ENCODE assay signal across 8 cellular contexts in genomic region chr7:141072548-141073172, GRCh38. TPM values are rescaled to one million over a fixed set of nuclear protein-coding genes. Genes with fewer than 3 reads are reported as not detected.
DNase-seq lines count a peak whose midpoint lies in the region; ATAC-seq, FAIRE-seq and TF ChIP-seq lines count a peak whose summit lies in the region.

No MANE protein-coding gene starts in this region.

- ATAC-seq in psoas muscle (peak; percentile 77 to 91 (median 80)), GM18861 (IDR thresholded peaks at IDR 0.05; ENCODE audit: unreplicated experiment) (no peak), HG03442 (IDR thresholded peaks at IDR 0.05; ENCODE audit: unreplicated experiment) (no peak)

- H3K27me3 Mint-ChIP-seq in astrocyte (ENCODE audit: low read depth, unreplicated experiment), result peaks cover 45% of the 10 kb centered on the region

- H3K79me2 ChIP-seq in astrocyte (ENCODE audit: insufficient read depth, low read length), result no peaks in the 10 kb centered on the region
- H3K79me2 ChIP-seq in hepatocyte, result no peaks in the 10 kb centered on the region

- no peaks in the 10 kb centered on the region for H3K9me3 Mint-ChIP-seq in astrocyte (ENCODE audit: unreplicated experiment)

- peak overlapping the region; percentile 78 for H3K4me3 Mint-ChIP-seq in astrocyte (ENCODE audit: unreplicated experiment)

- H3K4me1 ChIP-seq in astrocyte (ENCODE audit: insufficient read depth, low read length), result peaks cover 6% of the 10 kb centered on the region
- peaks cover 20% of the 10 kb centered on the region for H3K4me1 ChIP-seq in hepatocyte (ENCODE audit: insufficient read depth)
- H3K4me1 ChIP-seq in psoas muscle, result peaks cover 7% of the 10 kb centered on the region

- H3K4me2 ChIP-seq in astrocyte (ENCODE audit: low read length) (peak overlapping the region; percentile 90), hepatocyte (peak overlapping the region; percentile 94)

- H3K36me3 ChIP-seq in astrocyte (ENCODE audit: insufficient read depth, low read length), result no peaks in the 10 kb centered on the region
- no peaks in the 10 kb centered on the region for H3K36me3 ChIP-seq in hepatocyte (replicated peaks; ENCODE audit: insufficient read depth, low read depth)
- no peaks in the 10 kb centered on the region for H3K36me3 ChIP-seq in psoas muscle (ENCODE audit: insufficient read depth in 1 of 2, low read depth in 1 of 2)

- H3K4me3 ChIP-seq in astrocyte (ENCODE audit: insufficient read depth, low read depth, low read length) (peak overlapping the region; percentile 56), hepatocyte (peak overlapping the region; percentile 26), psoas muscle (peak overlapping the region; percentile 79)

- intact Hi-C loops in psoas muscle (cut with DNase I), result loop anchor here (5.0 to 10.0 kb wide), 2 partner anchors 460 to 462 kb away; no protein-coding TSS in a partner anchor

- no peaks in the 10 kb centered on the region for H3K9me3 ChIP-seq in astrocyte (ENCODE audit: insufficient read depth, low read depth, low read length)
- H3K9me3 ChIP-seq in hepatocyte (ENCODE audit: low read depth), result no peaks in the 10 kb centered on the region
- H3K9me3 ChIP-seq in psoas muscle, result no peaks in the 10 kb centered on the region

- DNase-seq in GM12891 (ENCODE audit: insufficient read length, low spot score), result peak; percentile 25
- DNase-seq in NCI-H748 treated with DMSO at 0.1 percent for 48 hours (lab: John Stamatoyannopoulos, UW), result peak; percentile 86
- DNase-seq in astrocyte (ENCODE audit: low read depth), result peak; percentile 74
- DNase-seq in hepatocyte (ENCODE audit: low spot score), result peak; percentile 50
- DNase-seq in psoas muscle, result peak; percentile 65 to 86

- H4K20me1 ChIP-seq in astrocyte (ENCODE audit: insufficient read depth, low read length) (no peaks in the 10 kb centered on the region), hepatocyte (ENCODE audit: insufficient read depth, poor library complexity, severe bottlenecking) (no peaks in the 10 kb centered on the region)

- H3K9ac ChIP-seq in astrocyte (ENCODE audit: low read length), result no peak overlapping the region

- H3K9me2 ChIP-seq in hepatocyte (replicated peaks; ENCODE audit: insufficient read depth), result no peaks in the 10 kb centered on the region

- H3K27me3 ChIP-seq in astrocyte (ENCODE audit: insufficient read depth, low read length) (peaks cover 37% of the 10 kb centered on the region), hepatocyte (peaks cover 84% of the 10 kb centered on the region), psoas muscle (ENCODE audit: insufficient read depth in 3 of 3, low read length in 2 of 3) (peaks cover 0 to 25% (median 5%) of the 10 kb centered on the region in 3 donors)

- FAIRE-seq in GM12891 (lab: Jason Lieb, UNC), result no peak
- no peak for FAIRE-seq in astrocyte (lab: Jason Lieb, UNC)

- H3K4me1 Mint-ChIP-seq in astrocyte (ENCODE audit: low read depth, unreplicated experiment), result peaks cover 3% of the 10 kb centered on the region

- peak overlapping the region; percentile 91 for H3K27ac ChIP-seq in 22Rv1
- no peak overlapping the region for H3K27ac ChIP-seq in astrocyte (ENCODE audit: low read depth, low read length)
- H3K27ac ChIP-seq in hepatocyte, result no peak overlapping the region
- H3K27ac ChIP-seq in psoas muscle, result peak overlapping the region; percentile 71

- H3K27ac Mint-ChIP-seq in astrocyte (ENCODE audit: unreplicated experiment), result no peak overlapping the region

- peak; percentile 12; the same call in 1 of the 2 replicates for TF ChIP-seq CTCF in 22Rv1 (IDR thresholded peaks at IDR 0.05)
- no peak for TF ChIP-seq CTCF in astrocyte (IDR thresholded peaks at IDR 0.05; ENCODE audit: insufficient read depth, low read depth, low read length)
- no peak for TF ChIP-seq CTCF in hepatocyte (IDR thresholded peaks at IDR 0.05; ENCODE audit: poor library complexity)
- no peak for TF ChIP-seq CTCF in psoas muscle (IDR thresholded peaks at IDR 0.05)

- whole genome bisulfite sequencing in hepatocyte (ENCODE audit: low lambda C conversion rate, missing lambda C conversion rate), result 2% methylated on average over 47 of the region's 61 CpGs
- 0 to 1% (median 0%) methylated on average over 58 to 61 of the region's 61 CpGs for WGBS in psoas muscle, 3 donors

- peak overlapping the region; percentile 80 for H2AFZ ChIP-seq in astrocyte (ENCODE audit: low read depth, low read length)
- H2AFZ ChIP-seq in hepatocyte, result no peak overlapping the region

- no peaks in the 10 kb centered on the region for H3K36me3 Mint-ChIP-seq in astrocyte (ENCODE audit: low read depth, unreplicated experiment)

- TF ChIP-seq POLR2A in GM12891 (IDR thresholded peaks at IDR 0.05; ENCODE audit: low read depth, low read length), result no peak

TF ChIP-seq in GM12891, 5 proteins besides CTCF, POLR2A, EP300 and RAD21:
- TF ChIP-seq SPI1 (IDR thresholded peaks at IDR 0.05; ENCODE audit: low read depth, low read length) (no peak), TAF1 (IDR thresholded peaks at IDR 0.05; ENCODE audit: low read depth, low read length) (no peak), POU2F2 (IDR thresholded peaks at IDR 0.05; ENCODE audit: low read depth, low read length) (no peak), POLR2AphosphoS5 (IDR thresholded peaks at IDR 0.05; ENCODE audit: low read depth, low read length) (no peak), PAX5 (IDR thresholded peaks at IDR 0.05; ENCODE audit: insufficient read depth, low read length, severe bottlenecking) (no peak)

RNA-seq across cellular contexts. Expression of gene TMEM178B, which starts 1.2 kb away (rescaled TPM):
- 0.10 TPM for polyA plus RNA-seq in GM12891 (2012; ENCODE audit: low read depth, missing spikeins)
- total RNA-seq in astrocyte (2.2 and 3.9 TPM in 2 replicates), hepatocyte (0.30 and 0.36 TPM in 2 replicates), psoas muscle (1 to 10 TPM; 1.6 to 4.8 (median 3.7) TPM)
- polyA plus RNA-seq in hepatocyte (0.24 and 0.26 TPM in 2 replicates), psoas muscle (under 1 TPM; 0.13 to 0.58 (median 0.17) TPM)

RNA-seq across cellular contexts. Expression of gene MRPS33, which starts 57.9 kb away (rescaled TPM):
- polyA plus RNA-seq in GM12891 (2012; ENCODE audit: low read depth, missing spikeins), result 132 TPM
- total RNA-seq in astrocyte (52.1 and 53.8 TPM in 2 replicates), hepatocyte (33.8 and 37.6 TPM in 2 replicates), psoas muscle (100 to 1,000 TPM in 2 of 4 donors, 10 to 100 TPM in 2; 70.5 to 105 (median 93.7) TPM)
- polyA plus RNA-seq in hepatocyte (71.0 and 82.9 TPM in 2 replicates), psoas muscle (100 to 1,000 TPM in 2 of 3 donors, 10 to 100 TPM in 1; 96.5 to 131 (median 124) TPM)

Comparison
In these comparisons a context has a peak if more than half of its experiments do, and no peak if none do; other contexts are left out.
1. H3K27ac ChIP-seq: peak in 22Rv1 (single experiment) and psoas muscle (single experiment); none in astrocyte (single experiment) and hepatocyte (single experiment).
2. DNase-seq: peak in every context shown above with its lines; median percentile 86 in NCI-H748 treated with DMSO at 0.1 percent for 48 hours; 76 in psoas muscle; 74 in astrocyte; 50 in hepatocyte; 25 in GM12891.
3. H3K4me3 ChIP-seq: peak in every context shown above with its lines; median percentile 79 in psoas muscle; 56 in astrocyte; 26 in hepatocyte.
4. ATAC-seq: peak in psoas muscle (4 of 4); none in GM18861 (single experiment) and HG03442 (single experiment).